18 cellular contexts compared by ENCODE assay signal in the genomic region with DNA sequence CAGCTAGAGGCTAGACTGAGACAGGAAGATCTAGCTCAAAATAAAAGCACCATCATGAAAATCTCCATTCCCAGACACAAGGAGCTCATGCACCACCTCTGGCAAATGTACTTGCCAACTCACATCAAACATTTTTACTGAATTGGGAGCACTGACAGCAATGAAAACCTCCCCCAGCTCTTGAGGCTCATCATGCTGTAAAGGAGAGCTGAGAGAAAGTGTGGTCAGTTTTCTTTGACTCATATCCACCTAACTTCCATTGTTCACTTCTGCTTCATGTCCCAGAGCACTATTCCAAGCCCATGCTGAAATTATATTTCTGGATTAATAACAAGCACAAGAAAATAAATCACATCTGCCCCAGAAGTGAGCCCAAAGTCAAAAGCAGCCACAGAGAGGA.
DNase-seq lines count a peak whose midpoint lies in the region; ATAC-seq, FAIRE-seq and TF ChIP-seq lines count a peak whose summit lies in the region.
"Had no signal": no experiment of that assay in that cellular context is flagged by ENCODE, and none has a peak within 500 bp of the region (broad histone marks: within the 10 kb centered on the region; RNA-seq: fewer than 3 reads in every experiment).

No MANE protein-coding gene starts in this region.

- no peak for ATAC-seq in HG02759 (IDR thresholded peaks at IDR 0.05; ENCODE audit: unreplicated experiment)
- no peak for ATAC-seq in natural killer cell
- ATAC-seq: activated CD8-positive, alpha-beta T cell treated with anti-CD3 and anti-CD28 coated beads, Interleukin-2, amount 10 ng/mL, durations not matched to agents 7 days and 5 days; HepG2 had no signal

- peaks cover 43% of the 10 kb centered on the region for H3K79me2 ChIP-seq in astrocyte (ENCODE audit: insufficient read depth, low read length)

- no peak overlapping the region for H2AFZ ChIP-seq in astrocyte (ENCODE audit: low read depth, low read length)

- FAIRE-seq in astrocyte (lab: Jason Lieb, UNC): peak; percentile 68
- FAIRE-seq: frontal cortex, HepG2, small intestine had no signal

- peak; percentile 21 for DNase-seq in AG08395 (ENCODE audit: low spot score)
- DNase-seq in MG63: peak; percentile 4
- peak; percentile 89 for DNase-seq in astrocyte (ENCODE audit: low read depth)
- DNase-seq in left kidney (ENCODE audit: low read depth, low spot score): peak; percentile 86
- no peak for DNase-seq in natural killer cell
- no peak for DNase-seq in activated T-cell treated with anti-CD3 and anti-CD28 coated beads for 4 hours
- DNase-seq in NCI-H524 (lab: John Stamatoyannopoulos, UW): no peak
- DNase-seq: activated CD8-positive, alpha-beta T cell treated with anti-CD3 and anti-CD28 coated beads, Interleukin-2, amount 10 ng/mL, durations not matched to agents 7 days and 5 days; activated naive CD4-positive, alpha-beta T cell treated with anti-CD3 and anti-CD28 coated beads, Interleukin-2, amount 10 ng/mL, durations not matched to agents 7 days and 5 days; colonic mucosa; DMS53; NCI-H2081; small intestine; upper lobe of left lung had no signal

- H3K4me3 ChIP-seq in MG63: no peak overlapping the region
- no peak overlapping the region for H3K4me3 ChIP-seq in astrocyte (ENCODE audit: insufficient read depth, low read depth, low read length)
- H3K4me3 ChIP-seq: colonic mucosa, upper lobe of left lung had no signal

- H3K27me3 ChIP-seq in MG63: no peaks in the 10 kb centered on the region
- no peaks in the 10 kb centered on the region for H3K27me3 ChIP-seq in astrocyte (ENCODE audit: insufficient read depth, low read length)
- H3K27me3 ChIP-seq: colonic mucosa, upper lobe of left lung had no signal

- peak overlapping the region; percentile 4 for H3K4me2 ChIP-seq in astrocyte (ENCODE audit: low read length)

- no peaks in the 10 kb centered on the region for H3K9me3 Mint-ChIP-seq in astrocyte (ENCODE audit: unreplicated experiment)
- H3K9me3 Mint-ChIP-seq in natural killer cell: no peaks in the 10 kb centered on the region
- H3K9me3 Mint-ChIP-seq: activated naive CD4-positive, alpha-beta T cell treated with anti-CD3 and anti-CD28 coated beads, Interleukin-2, amount 10 ng/mL, durations not matched to agents 7 days and 5 days; nephron had no signal

- no peak overlapping the region for H3K27ac ChIP-seq in astrocyte (ENCODE audit: low read depth, low read length)
- H3K27ac ChIP-seq: colonic mucosa, upper lobe of left lung had no signal

- H3K27ac Mint-ChIP-seq in astrocyte (ENCODE audit: unreplicated experiment) (peak overlapping the region; percentile 84), natural killer cell (no peak overlapping the region)
- H3K27ac Mint-ChIP-seq: activated CD8-positive, alpha-beta T cell treated with anti-CD3 and anti-CD28 coated beads, Interleukin-2, amount 10 ng/mL, durations not matched to agents 7 days and 5 days; activated naive CD4-positive, alpha-beta T cell treated with anti-CD3 and anti-CD28 coated beads, Interleukin-2, amount 10 ng/mL, durations not matched to agents 7 days and 5 days; nephron had no signal

- TF ChIP-seq CTCF in astrocyte (IDR thresholded peaks at IDR 0.05; ENCODE audit: insufficient read depth, low read depth, low read length) (no peak), natural killer cell (IDR thresholded peaks at IDR 0.05) (no peak)

- H3K36me3 Mint-ChIP-seq in astrocyte (ENCODE audit: low read depth, unreplicated experiment) (peaks cover 10% of the 10 kb centered on the region), natural killer cell (no peaks in the 10 kb centered on the region)

- H3K4me3 Mint-ChIP-seq in astrocyte (ENCODE audit: unreplicated experiment) (no peak overlapping the region), natural killer cell (no peak overlapping the region)
- H3K4me3 Mint-ChIP-seq: activated CD8-positive, alpha-beta T cell treated with anti-CD3 and anti-CD28 coated beads, Interleukin-2, amount 10 ng/mL, durations not matched to agents 7 days and 5 days; activated naive CD4-positive, alpha-beta T cell treated with anti-CD3 and anti-CD28 coated beads, Interleukin-2, amount 10 ng/mL, durations not matched to agents 7 days and 5 days had no signal

- no peaks in the 10 kb centered on the region for H3K27me3 Mint-ChIP-seq in astrocyte (ENCODE audit: low read depth, unreplicated experiment)
- no peaks in the 10 kb centered on the region for H3K27me3 Mint-ChIP-seq in natural killer cell (ENCODE audit: low read depth in 2 of 2)
- H3K27me3 Mint-ChIP-seq: activated naive CD4-positive, alpha-beta T cell treated with anti-CD3 and anti-CD28 coated beads, Interleukin-2, amount 10 ng/mL, durations not matched to agents 7 days and 5 days had no signal

- intact Hi-C loops in natural killer cell (cut with micrococcal nuclease): no loop called here

- H3K9me3 ChIP-seq in MG63 (no peaks in the 10 kb centered on the region), astrocyte (ENCODE audit: insufficient read depth, low read depth, low read length) (no peaks in the 10 kb centered on the region)
- H3K9me3 ChIP-seq: colonic mucosa, upper lobe of left lung had no signal

- H3K36me3 ChIP-seq in MG63 (peaks cover 52% of the 10 kb centered on the region), astrocyte (ENCODE audit: insufficient read depth, low read length) (peaks cover 10% of the 10 kb centered on the region)
- H3K36me3 ChIP-seq: colonic mucosa had no signal

- H3K4me1 ChIP-seq in astrocyte (ENCODE audit: insufficient read depth, low read length): peaks cover 26% of the 10 kb centered on the region
- H3K4me1 ChIP-seq: colonic mucosa had no signal

- H3K9ac ChIP-seq in astrocyte (ENCODE audit: low read length): no peak overlapping the region

- peaks cover 36% of the 10 kb centered on the region for H3K4me1 Mint-ChIP-seq in astrocyte (ENCODE audit: low read depth, unreplicated experiment)
- peaks cover 23 to 31% of the 10 kb centered on the region in 2 donors for H3K4me1 Mint-ChIP-seq in natural killer cell

- peaks cover 16% of the 10 kb centered on the region for H4K20me1 ChIP-seq in astrocyte (ENCODE audit: insufficient read depth, low read length)

Comparison
In these comparisons a context has a peak if more than half of its experiments do, and no peak if none do; other contexts are left out.
1. DNase-seq: peak in AG08395 (single experiment), MG63 (single experiment), astrocyte (single experiment) and left kidney (single experiment); none in natural killer cell (single experiment), activated T-cell treated with anti-CD3 and anti-CD28 coated beads for 4 hours (single experiment) and NCI-H524 (0 of 2).